1 cellular context compared by ENCODE assay signal in the genomic region with DNA sequence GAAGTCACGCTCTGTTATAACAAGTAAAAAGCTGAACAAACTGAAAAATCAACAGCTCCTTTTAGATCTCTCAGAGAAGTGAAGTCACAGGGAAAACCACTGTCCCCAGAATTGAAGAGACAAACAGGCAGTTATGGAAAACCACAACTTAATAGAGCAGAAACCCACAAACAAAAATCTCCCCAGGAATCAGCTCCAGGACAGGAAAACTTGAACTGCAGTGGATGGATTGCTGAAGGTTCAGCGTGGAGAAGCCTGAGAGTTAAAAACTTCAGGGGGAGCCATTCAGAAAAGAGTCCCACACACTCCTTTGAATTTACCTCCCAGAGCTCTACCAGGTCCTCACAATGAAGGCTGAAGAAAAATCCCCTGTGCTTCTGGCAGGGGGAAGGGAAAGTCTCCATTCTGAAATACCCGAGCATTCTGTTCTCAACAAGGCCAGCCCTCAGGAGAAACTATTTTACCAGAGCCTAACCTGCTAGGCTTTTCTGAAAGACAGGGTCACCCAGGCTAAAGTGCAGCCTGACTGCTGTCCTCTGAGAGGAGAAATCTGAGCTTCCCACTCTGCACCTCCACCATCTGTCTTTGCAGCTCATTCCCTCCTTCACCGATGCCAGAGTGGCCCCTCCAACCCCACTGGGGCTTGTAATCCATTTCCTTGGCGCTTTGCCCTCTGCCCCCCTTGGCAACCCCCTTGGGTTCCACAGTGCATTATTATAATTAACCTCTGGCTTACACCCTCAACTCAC.
TF ChIP-seq lines count a peak whose summit lies in the region.

No MANE protein-coding gene starts in this region.

TF ChIP-seq in WTC11, 78 proteins besides CTCF, POLR2A, EP300 and RAD21 (continued from another document):
- TF ChIP-seq, protein P1, sequence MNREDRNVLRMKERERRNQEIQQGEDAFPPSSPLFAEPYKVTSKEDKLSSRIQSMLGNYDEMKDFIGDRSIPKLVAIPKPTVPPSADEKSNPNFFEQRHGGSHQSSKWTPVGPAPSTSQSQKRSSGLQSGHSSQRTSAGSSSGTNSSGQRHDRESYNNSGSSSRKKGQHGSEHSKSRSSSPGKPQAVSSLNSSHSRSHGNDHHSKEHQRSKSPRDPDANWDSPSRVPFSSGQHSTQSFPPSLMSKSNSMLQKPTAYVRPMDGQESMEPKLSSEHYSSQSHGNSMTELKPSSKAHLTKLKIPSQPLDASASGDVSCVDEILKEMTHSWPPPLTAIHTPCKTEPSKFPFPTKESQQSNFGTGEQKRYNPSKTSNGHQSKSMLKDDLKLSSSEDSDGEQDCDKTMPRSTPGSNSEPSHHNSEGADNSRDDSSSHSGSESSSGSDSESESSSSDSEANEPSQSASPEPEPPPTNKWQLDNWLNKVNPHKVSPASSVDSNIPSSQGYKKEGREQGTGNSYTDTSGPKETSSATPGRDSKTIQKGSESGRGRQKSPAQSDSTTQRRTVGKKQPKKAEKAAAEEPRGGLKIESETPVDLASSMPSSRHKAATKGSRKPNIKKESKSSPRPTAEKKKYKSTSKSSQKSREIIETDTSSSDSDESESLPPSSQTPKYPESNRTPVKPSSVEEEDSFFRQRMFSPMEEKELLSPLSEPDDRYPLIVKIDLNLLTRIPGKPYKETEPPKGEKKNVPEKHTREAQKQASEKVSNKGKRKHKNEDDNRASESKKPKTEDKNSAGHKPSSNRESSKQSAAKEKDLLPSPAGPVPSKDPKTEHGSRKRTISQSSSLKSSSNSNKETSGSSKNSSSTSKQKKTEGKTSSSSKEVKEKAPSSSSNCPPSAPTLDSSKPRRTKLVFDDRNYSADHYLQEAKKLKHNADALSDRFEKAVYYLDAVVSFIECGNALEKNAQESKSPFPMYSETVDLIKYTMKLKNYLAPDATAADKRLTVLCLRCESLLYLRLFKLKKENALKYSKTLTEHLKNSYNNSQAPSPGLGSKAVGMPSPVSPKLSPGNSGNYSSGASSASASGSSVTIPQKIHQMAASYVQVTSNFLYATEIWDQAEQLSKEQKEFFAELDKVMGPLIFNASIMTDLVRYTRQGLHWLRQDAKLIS (CRISPR knock-in tag; IDR thresholded peaks at IDR 0.05; ENCODE audit: borderline replicate concordance), result no peak
- no peak for TF ChIP-seq OVOL2 (CRISPR knock-in tag; IDR thresholded peaks at IDR 0.05; ENCODE audit: borderline replicate concordance)
- TF ChIP-seq RELA (CRISPR knock-in tag; IDR thresholded peaks at IDR 0.05; ENCODE audit: borderline replicate concordance), result no peak
- TF ChIP-seq ESRRA (CRISPR knock-in tag; IDR thresholded peaks at IDR 0.05; ENCODE audit: borderline replicate concordance), result no peak
- TF ChIP-seq ZNF138 (CRISPR knock-in tag; conservative IDR thresholded peaks at IDR 0.05), result no peak
- no peak for TF ChIP-seq ZNF532 (CRISPR knock-in tag; IDR thresholded peaks at IDR 0.05; ENCODE audit: borderline replicate concordance)
TF ChIP-seq in WTC11: peak in this region for 0.
